1 cellular context compared by ENCODE assay signal in genomic region chr6:143701343-143702234, GRCh38.
A peak's percentile ranks its signal among the peaks of the same experiment; 100 is the strongest.
TF ChIP-seq lines count a peak whose summit lies in the region.

No MANE protein-coding gene starts in this region.

TF ChIP-seq in HepG2, 621 proteins besides CTCF, POLR2A, EP300 and RAD21 (continued from another document):
- TF ChIP-seq GMEB2 (CRISPR knock-in tag; IDR thresholded peaks at IDR 0.05; ENCODE audit: low read depth): no peak
- TF ChIP-seq NFIC (IDR thresholded peaks at IDR 0.05; ENCODE audit: low read length): no peak
- TF ChIP-seq RFX5 (IDR thresholded peaks at IDR 0.05; ENCODE audit: low read depth, low read length): no peak
- TF ChIP-seq, protein P1, sequence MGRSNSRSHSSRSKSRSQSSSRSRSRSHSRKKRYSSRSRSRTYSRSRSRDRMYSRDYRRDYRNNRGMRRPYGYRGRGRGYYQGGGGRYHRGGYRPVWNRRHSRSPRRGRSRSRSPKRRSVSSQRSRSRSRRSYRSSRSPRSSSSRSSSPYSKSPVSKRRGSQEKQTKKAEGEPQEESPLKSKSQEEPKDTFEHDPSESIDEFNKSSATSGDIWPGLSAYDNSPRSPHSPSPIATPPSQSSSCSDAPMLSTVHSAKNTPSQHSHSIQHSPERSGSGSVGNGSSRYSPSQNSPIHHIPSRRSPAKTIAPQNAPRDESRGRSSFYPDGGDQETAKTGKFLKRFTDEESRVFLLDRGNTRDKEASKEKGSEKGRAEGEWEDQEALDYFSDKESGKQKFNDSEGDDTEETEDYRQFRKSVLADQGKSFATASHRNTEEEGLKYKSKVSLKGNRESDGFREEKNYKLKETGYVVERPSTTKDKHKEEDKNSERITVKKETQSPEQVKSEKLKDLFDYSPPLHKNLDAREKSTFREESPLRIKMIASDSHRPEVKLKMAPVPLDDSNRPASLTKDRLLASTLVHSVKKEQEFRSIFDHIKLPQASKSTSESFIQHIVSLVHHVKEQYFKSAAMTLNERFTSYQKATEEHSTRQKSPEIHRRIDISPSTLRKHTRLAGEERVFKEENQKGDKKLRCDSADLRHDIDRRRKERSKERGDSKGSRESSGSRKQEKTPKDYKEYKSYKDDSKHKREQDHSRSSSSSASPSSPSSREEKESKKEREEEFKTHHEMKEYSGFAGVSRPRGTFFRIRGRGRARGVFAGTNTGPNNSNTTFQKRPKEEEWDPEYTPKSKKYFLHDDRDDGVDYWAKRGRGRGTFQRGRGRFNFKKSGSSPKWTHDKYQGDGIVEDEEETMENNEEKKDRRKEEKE (IDR thresholded peaks at IDR 0.05): no peak
- no peak for TF ChIP-seq ZNF318 (CRISPR knock-in tag; IDR thresholded peaks at IDR 0.05)
- TF ChIP-seq ZBTB3 (CRISPR knock-in tag; IDR thresholded peaks at IDR 0.05; ENCODE audit: borderline replicate concordance, low read depth): no peak
- TF ChIP-seq NFYC (CRISPR knock-in tag; IDR thresholded peaks at IDR 0.05): no peak
- no peak for TF ChIP-seq SKIL (CRISPR knock-in tag; IDR thresholded peaks at IDR 0.05; ENCODE audit: borderline replicate concordance)
- no peak for TF ChIP-seq ZBTB40 (IDR thresholded peaks at IDR 0.05)
- no peak for TF ChIP-seq ZBTB40 (CRISPR knock-in tag; IDR thresholded peaks at IDR 0.05)
- no peak for TF ChIP-seq ZNF235 (CRISPR knock-in tag; IDR thresholded peaks at IDR 0.05; ENCODE audit: borderline replicate concordance)
- peak; percentile 87; the same call in 1 of the 2 replicates for TF ChIP-seq ZNF770 (CRISPR knock-in tag; IDR thresholded peaks at IDR 0.05)
- peak; percentile 85 for TF ChIP-seq ZNF629 (CRISPR knock-in tag; conservative IDR thresholded peaks at IDR 0.05)
- no peak for TF ChIP-seq ZNF30 (CRISPR knock-in tag; IDR thresholded peaks at IDR 0.05)
- no peak for TF ChIP-seq SMAD1 (CRISPR knock-in tag; IDR thresholded peaks at IDR 0.05; ENCODE audit: borderline replicate concordance, low read depth)
- TF ChIP-seq ZNF570 (CRISPR knock-in tag; IDR thresholded peaks at IDR 0.05; ENCODE audit: borderline replicate concordance): no peak
- TF ChIP-seq CEBPB (IDR thresholded peaks at IDR 0.05; ENCODE audit: borderline replicate concordance, low read depth, low read length): peak; percentile 74
- no peak for TF ChIP-seq CC2D1A (CRISPR knock-in tag; IDR thresholded peaks at IDR 0.05)
- TF ChIP-seq, protein P2, sequence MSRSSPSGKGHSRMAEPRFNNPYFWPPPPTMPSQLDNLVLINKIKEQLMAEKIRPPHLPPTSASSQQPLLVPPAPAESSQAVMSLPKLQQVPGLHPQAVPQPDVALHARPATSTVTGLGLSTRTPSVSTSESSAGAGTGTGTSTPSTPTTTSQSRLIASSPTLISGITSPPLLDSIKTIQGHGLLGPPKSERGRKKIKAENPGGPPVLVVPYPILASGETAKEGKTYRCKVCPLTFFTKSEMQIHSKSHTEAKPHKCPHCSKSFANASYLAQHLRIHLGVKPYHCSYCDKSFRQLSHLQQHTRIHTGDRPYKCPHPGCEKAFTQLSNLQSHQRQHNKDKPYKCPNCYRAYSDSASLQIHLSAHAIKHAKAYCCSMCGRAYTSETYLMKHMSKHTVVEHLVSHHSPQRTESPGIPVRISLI (CRISPR knock-in tag; IDR thresholded peaks at IDR 0.05; ENCODE audit: borderline replicate concordance): peak; percentile 60; the same call in 1 of the 2 replicates
- no peak for TF ChIP-seq NR2F2 (IDR thresholded peaks at IDR 0.05; ENCODE audit: borderline replicate concordance, low read depth)
- TF ChIP-seq NCOA1 (CRISPR knock-in tag; IDR thresholded peaks at IDR 0.05): no peak
- no peak for TF ChIP-seq ZNF569 (CRISPR knock-in tag; IDR thresholded peaks at IDR 0.05; ENCODE audit: borderline replicate concordance)
